In the genomic region with DNA sequence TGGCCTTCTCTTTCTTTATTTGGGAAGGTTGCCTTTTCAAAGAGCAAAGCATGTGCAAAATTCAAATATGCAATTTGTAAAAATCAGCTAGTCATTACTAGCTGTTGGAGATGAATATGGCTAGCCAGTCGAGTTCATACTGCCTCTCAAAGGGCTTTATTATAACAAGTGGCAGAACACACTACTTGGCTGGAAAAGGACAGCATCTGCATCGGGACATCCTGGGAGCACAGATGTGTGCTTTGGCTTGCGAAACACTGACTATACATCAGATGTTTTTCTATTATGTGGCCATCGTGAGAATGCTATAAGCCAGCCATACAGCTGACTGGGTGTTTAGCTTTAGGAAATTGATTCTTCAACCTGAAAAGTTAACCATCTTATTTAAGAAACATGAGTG, we compare ENCODE assay signal across 21 cellular contexts.
"Had no signal": no experiment of that assay in that cellular context is flagged by ENCODE, and none has a peak within 500 bp of the region (broad histone marks: within the 10 kb centered on the region; RNA-seq: fewer than 3 reads in every experiment).

No MANE protein-coding gene starts in this region.

- H3K36me3 Mint-ChIP-seq: natural killer cell treated with Interleukin-12 subunit alpha and Interleukin-12 subunit beta and Interleukin-15 and Interleukin-18, amount 100 ng/mL, for 72 hours; T-cell had no signal

- H3K4me1 Mint-ChIP-seq: activated naive CD8-positive, alpha-beta T cell treated with anti-CD3 and anti-CD28 coated beads, Interleukin-2, amount 50 U/mL, for 24 hours had no signal

- DNase-seq: activated CD4-positive, alpha-beta T cell treated with anti-CD3 and anti-CD28 coated beads, Interleukin-2, amount 50 U/mL, for 1 hour; activated CD4-positive, CD25-positive, alpha-beta regulatory T cell treated with anti-CD3 and anti-CD28 coated beads, Interleukin-2, amount 50 U/mL, for 72 hours; activated CD8-positive, alpha-beta T cell treated with anti-CD3 and anti-CD28 coated beads, Interleukin-2, amount 10 ng/mL, durations not matched to agents 7 days and 5 days; activated effector memory CD4-positive, alpha-beta T cell treated with Interleukin-2 at 50 U/mL for 16 hours; activated naive CD4-positive, alpha-beta T cell treated with anti-CD3 and anti-CD28 coated beads, Interleukin-2, amount 50 U/mL, for 16 hours; activated naive CD8-positive, alpha-beta T cell treated with anti-CD3 and anti-CD28 coated beads, Interleukin-2, amount 50 U/mL, for 24 hours; activated T-cell treated with anti-CD3 and anti-CD28 coated beads, Interleukin-2, amount 50 U/mL, for 4 hours; anterior cingulate cortex; body of pancreas; hypothalamus; left ventricle myocardium superior; retina; stimulated activated CD4-positive, alpha-beta T cell treated with anti-CD3 and anti-CD28 coated beads, Interleukin-4, amount 100 ng/mL, for 24 hours; stimulated activated naive CD4-positive, alpha-beta T cell treated with Interleukin-2 at 50 U/mL for 16 hours; T-cell; upper lobe of left lung; WERI-Rb-1 had no signal

- H3K9me3 Mint-ChIP-seq: activated naive CD8-positive, alpha-beta T cell treated with anti-CD3 and anti-CD28 coated beads, Interleukin-2, amount 50 U/mL, for 24 hours; activated T-cell treated with anti-CD3 and anti-CD28 coated beads, Interleukin-2, amount 50 U/mL, for 4 hours; natural killer cell treated with Interleukin-12 subunit alpha and Interleukin-12 subunit beta and Interleukin-15 and Interleukin-18, amount 100 ng/mL, for 72 hours; T-cell; T-helper 2 cell treated with Interferon-gamma antibody and Interleukin-4, amounts not matched to agents 5 μg/mL and 100 μg/mL, for 36 hours had no signal

- H3K27me3 Mint-ChIP-seq: activated naive CD8-positive, alpha-beta T cell treated with anti-CD3 and anti-CD28 coated beads, Interleukin-2, amount 50 U/mL, for 24 hours; natural killer cell treated with Interleukin-12 subunit alpha and Interleukin-12 subunit beta and Interleukin-15 and Interleukin-18, amount 100 ng/mL, for 72 hours; progenitor cell of endocrine pancreas; T-cell had no signal

- H3K4me3 Mint-ChIP-seq: activated CD8-positive, alpha-beta T cell treated with anti-CD3 and anti-CD28 coated beads, Interleukin-2, amount 10 ng/mL, durations not matched to agents 7 days and 5 days; activated naive CD8-positive, alpha-beta T cell treated with anti-CD3 and anti-CD28 coated beads, Interleukin-2, amount 50 U/mL, for 24 hours; activated T-cell treated with anti-CD3 and anti-CD28 coated beads, Interleukin-2, amount 50 U/mL, for 4 hours; natural killer cell treated with Interleukin-12 subunit alpha and Interleukin-12 subunit beta and Interleukin-15 and Interleukin-18, amount 100 ng/mL, for 72 hours; T-cell; T-helper 2 cell treated with Interferon-gamma antibody and Interleukin-4, amounts not matched to agents 5 μg/mL and 100 μg/mL, for 36 hours had no signal

- H3K27ac Mint-ChIP-seq: activated CD8-positive, alpha-beta T cell treated with anti-CD3 and anti-CD28 coated beads, Interleukin-2, amount 10 ng/mL, durations not matched to agents 7 days and 5 days; activated naive CD8-positive, alpha-beta T cell treated with anti-CD3 and anti-CD28 coated beads, Interleukin-2, amount 50 U/mL, for 24 hours; natural killer cell treated with Interleukin-12 subunit alpha and Interleukin-12 subunit beta and Interleukin-15 and Interleukin-18, amount 100 ng/mL, for 72 hours; progenitor cell of endocrine pancreas; T-cell; T-helper 2 cell treated with Interferon-gamma antibody and Interleukin-4, amounts not matched to agents 5 μg/mL and 100 μg/mL, for 36 hours had no signal

- ATAC-seq: activated CD8-positive, alpha-beta T cell treated with anti-CD3 and anti-CD28 coated beads, Interleukin-2, amount 10 ng/mL, durations not matched to agents 7 days and 5 days; activated naive CD8-positive, alpha-beta T cell treated with anti-CD3 and anti-CD28 coated beads, Interleukin-2, amount 50 U/mL, for 24 hours; activated T-cell treated with anti-CD3 and anti-CD28 coated beads, Interleukin-2, amount 50 U/mL, for 4 hours; body of pancreas; gastrocnemius medialis; left ventricle myocardium superior; natural killer cell treated with Interleukin-12 subunit alpha and Interleukin-12 subunit beta and Interleukin-15 and Interleukin-18, amount 100 ng/mL, for 72 hours; T-cell had no signal
